Comparison of ENCODE assay signal across 15 cellular contexts in the genomic region with DNA sequence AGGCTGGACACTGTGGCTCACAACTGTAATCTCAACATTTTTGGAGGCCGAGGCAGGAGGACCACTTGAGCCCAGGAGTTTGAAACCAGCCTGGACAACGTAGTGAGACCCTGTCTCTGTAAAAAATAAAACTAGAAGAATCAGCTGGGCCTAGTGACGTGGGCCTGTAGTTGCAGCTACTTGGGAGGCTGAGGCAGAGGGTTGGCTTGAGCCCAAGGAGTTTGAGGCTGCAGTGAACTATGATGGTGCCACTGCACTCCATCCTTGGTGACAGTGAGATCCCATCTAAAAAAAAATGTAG. TPM values are rescaled to one million over a fixed set of nuclear protein-coding genes. Genes with fewer than 3 reads are reported as not detected.
DNase-seq lines count a peak whose midpoint lies in the region; ATAC-seq and TF ChIP-seq lines count a peak whose summit lies in the region.
"Had no signal": no experiment of that assay in that cellular context is flagged by ENCODE, and none has a peak within 500 bp of the region (broad histone marks: within the 10 kb centered on the region; RNA-seq: fewer than 3 reads in every experiment).

No MANE protein-coding gene starts in this region.

- H3K36me3 Mint-ChIP-seq in activated naive CD8-positive, alpha-beta T cell treated with anti-CD3 and anti-CD28 coated beads, Interleukin-2, amount 50 U/mL, for 24 hours (ENCODE audit: low read depth), result no peaks in the 10 kb centered on the region

- ATAC-seq in lower lobe of right lung (no peak), upper lobe of right lung (no peak)
- no peak for ATAC-seq in activated naive CD8-positive, alpha-beta T cell treated with anti-CD3 and anti-CD28 coated beads, Interleukin-2, amount 50 U/mL, for 24 hours

- H3K27ac ChIP-seq in HEK293 (ENCODE audit: extremely low read depth, low read depth, low read length) (no peak overlapping the region), ascending aorta (peak overlapping the region; percentile 44 to 50), lower lobe of right lung (peak overlapping the region; percentile 49), upper lobe of right lung (peak overlapping the region; percentile 51)

- peaks cover 18% of the 10 kb centered on the region for H3K27me3 Mint-ChIP-seq in activated naive CD8-positive, alpha-beta T cell treated with anti-CD3 and anti-CD28 coated beads, Interleukin-2, amount 50 U/mL, for 24 hours

- H3K9me3 ChIP-seq in HEK293 (ENCODE audit: control insufficient read depth, insufficient read depth, low read depth, low read length), result no peaks in the 10 kb centered on the region
- H3K9me3 ChIP-seq in ascending aorta, result no peaks in the 10 kb centered on the region
- no peaks in the 10 kb centered on the region for H3K9me3 ChIP-seq in lower lobe of right lung
- no peaks in the 10 kb centered on the region for H3K9me3 ChIP-seq in upper lobe of right lung
- H3K9me3 ChIP-seq: MG63 had no signal

- no peak for TF ChIP-seq CTCF in HEK293 (tag by site-specific recombination; IDR thresholded peaks at IDR 0.05)
- TF ChIP-seq CTCF in ascending aorta (IDR thresholded peaks at IDR 0.05), result no peak
- TF ChIP-seq CTCF in lower lobe of right lung (IDR thresholded peaks at IDR 0.05), result no peak
- no peak for TF ChIP-seq CTCF in upper lobe of right lung (IDR thresholded peaks at IDR 0.05)

- DNase-seq in ascending aorta (ENCODE audit: low spot score in 2 of 2) (no peak), lower lobe of right lung (no peak), upper lobe of right lung (no peak), HuH-7 (ENCODE audit: low spot score) (no peak), NCI-H1694 (lab: John Stamatoyannopoulos, UW) (no peak)
- no peak for DNase-seq in activated naive CD8-positive, alpha-beta T cell treated with anti-CD3 and anti-CD28 coated beads, Interleukin-2, amount 50 U/mL, for 24 hours
- DNase-seq: C1 segment of cervical spinal cord, MG63, NCI-H1105, NCI-H187 treated with DMSO at 0.1 percent for 48 hours, NCI-H2171, NCI-H446 treated with DMSO at 0.1 percent for 48 hours, NCI-H748 treated with DMSO at 0.1 percent for 48 hours, SIG-M5 had no signal

- peaks cover 7% of the 10 kb centered on the region for H3K4me1 ChIP-seq in HEK293 (ENCODE audit: control insufficient read depth, insufficient read depth, low read length)
- H3K4me1 ChIP-seq in ascending aorta, result peaks cover 22 to 33% of the 10 kb centered on the region in 2 donors
- H3K4me1 ChIP-seq in lower lobe of right lung, result peaks cover 56% of the 10 kb centered on the region
- peaks cover 60% of the 10 kb centered on the region for H3K4me1 ChIP-seq in upper lobe of right lung

- no peak overlapping the region for H3K27ac Mint-ChIP-seq in activated naive CD8-positive, alpha-beta T cell treated with anti-CD3 and anti-CD28 coated beads, Interleukin-2, amount 50 U/mL, for 24 hours

- H3K4me1 Mint-ChIP-seq in activated naive CD8-positive, alpha-beta T cell treated with anti-CD3 and anti-CD28 coated beads, Interleukin-2, amount 50 U/mL, for 24 hours, result peaks cover 26% of the 10 kb centered on the region

- no peak overlapping the region for H3K4me3 Mint-ChIP-seq in activated naive CD8-positive, alpha-beta T cell treated with anti-CD3 and anti-CD28 coated beads, Interleukin-2, amount 50 U/mL, for 24 hours

- H3K27me3 ChIP-seq in ascending aorta (no peaks in the 10 kb centered on the region), lower lobe of right lung (ENCODE audit: low read depth) (no peaks in the 10 kb centered on the region), upper lobe of right lung (no peaks in the 10 kb centered on the region)
- H3K27me3 ChIP-seq: MG63 had no signal

- H3K36me3 ChIP-seq in HEK293 (ENCODE audit: control insufficient read depth in 2 of 2, insufficient read depth in 1 of 2, low read length in 2 of 2), result no peaks in the 10 kb centered on the region
- no peaks in the 10 kb centered on the region for H3K36me3 ChIP-seq in ascending aorta
- H3K36me3 ChIP-seq in lower lobe of right lung, result no peaks in the 10 kb centered on the region
- no peaks in the 10 kb centered on the region for H3K36me3 ChIP-seq in upper lobe of right lung
- H3K36me3 ChIP-seq: MG63 had no signal

- intact Hi-C loops in ascending aorta (cut with DNase I), result no loop called here
- intact Hi-C loops in lower lobe of right lung (cut with DNase I), result no loop called here
- intact Hi-C loops in upper lobe of right lung (cut with DNase I), result no loop called here

- no peak overlapping the region for H3K4me3 ChIP-seq in HEK293 (ENCODE audit: low read depth, low read length)
- H3K4me3 ChIP-seq in ascending aorta, result no peak overlapping the region
- H3K4me3 ChIP-seq in lower lobe of right lung, result no peak overlapping the region
- no peak overlapping the region for H3K4me3 ChIP-seq in upper lobe of right lung
- H3K4me3 ChIP-seq: MG63 had no signal

- CTCF ChIA-PET in HEK293 (lab: Yijun Ruan, JAX), result interaction anchor here (0.7 to 1.0 kb wide), 2 partner anchors 45 to 58 kb away, joined by 4 to 5 read pairs; no protein-coding TSS in a partner anchor

- H3K9me3 Mint-ChIP-seq in activated naive CD8-positive, alpha-beta T cell treated with anti-CD3 and anti-CD28 coated beads, Interleukin-2, amount 50 U/mL, for 24 hours, result no peaks in the 10 kb centered on the region

- POLR2A ChIA-PET in HEK293 (lab: Yijun Ruan, JAX), result no interaction called here

TF ChIP-seq in HEK293, 187 proteins besides CTCF, POLR2A, EP300 and RAD21:
- TF ChIP-seq ZNF121 (tag by site-specific recombination; IDR thresholded peaks at IDR 0.05) (peak; percentile 91), ZNF274 (IDR thresholded peaks at IDR 0.05; ENCODE audit: low read length) (no peak), ZNF274 (tag by site-specific recombination; IDR thresholded peaks at IDR 0.05; ENCODE audit: borderline replicate concordance) (no peak)
TF ChIP-seq in HEK293: peak in this region for 1.

RNA-seq across cellular contexts. Expression of gene TLE6, which starts 1.1 kb away (rescaled TPM):
- not detected for total RNA-seq in ascending aorta
- 4.2 TPM for total RNA-seq in lower lobe of right lung
- 6.7 TPM for total RNA-seq in upper lobe of right lung

RNA-seq across cellular contexts. Expression of gene ZNF77, which starts 33.6 kb away (rescaled TPM):
- total RNA-seq in ascending aorta (3.0 TPM), lower lobe of right lung (5.3 TPM), upper lobe of right lung (4.2 TPM)

RNA-seq across cellular contexts. Expression of gene TLE2, which starts 50.7 kb away (rescaled TPM):
- total RNA-seq in ascending aorta, result 86.3 TPM
- total RNA-seq in lower lobe of right lung, result 42.7 TPM
- 58.6 TPM for total RNA-seq in upper lobe of right lung
